Comparison of ENCODE assay signal across 1 cellular context in the genomic region with DNA sequence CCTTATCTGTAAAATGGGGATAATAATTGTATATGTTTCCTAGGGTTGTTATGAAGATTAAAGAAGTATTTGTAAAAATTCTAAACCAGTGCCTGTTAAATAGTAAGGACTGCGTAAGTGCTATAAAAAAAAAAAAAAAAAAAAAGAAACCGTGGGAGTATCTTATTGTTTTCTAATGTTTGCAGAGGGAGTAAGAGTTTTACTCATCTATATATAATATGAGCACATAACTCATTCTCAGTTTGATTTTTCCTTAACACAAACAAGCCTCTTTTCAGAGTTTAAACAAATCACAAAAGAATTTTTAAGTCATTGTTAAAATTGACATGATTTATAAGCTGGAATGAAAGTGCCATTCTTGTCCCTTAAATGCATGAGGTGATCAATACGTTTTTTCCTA.
TF ChIP-seq lines count a peak whose summit lies in the region.

No MANE protein-coding gene starts in this region.

TF ChIP-seq in endothelial cell of umbilical vein, 7 proteins besides CTCF, POLR2A, EP300 and RAD21:
- TF ChIP-seq, protein P1, sequence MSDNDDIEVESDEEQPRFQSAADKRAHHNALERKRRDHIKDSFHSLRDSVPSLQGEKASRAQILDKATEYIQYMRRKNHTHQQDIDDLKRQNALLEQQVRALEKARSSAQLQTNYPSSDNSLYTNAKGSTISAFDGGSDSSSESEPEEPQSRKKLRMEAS (IDR thresholded peaks at IDR 0.05; ENCODE audit: insufficient read depth, insufficient read length), result no peak
- TF ChIP-seq EZH2 (IDR thresholded peaks at IDR 0.05; ENCODE audit: borderline replicate concordance, low read depth, low read length, severe bottlenecking) (no peak), FOS (IDR thresholded peaks at IDR 0.05; ENCODE audit: borderline replicate concordance, insufficient read depth, low read length) (no peak), POLR2AphosphoS5 (IDR thresholded peaks at IDR 0.05; ENCODE audit: insufficient read depth, low read depth, low read length) (no peak), MYC (IDR thresholded peaks at IDR 0.05; ENCODE audit: low read depth, low read length) (no peak), GATA2 (IDR thresholded peaks at IDR 0.05; ENCODE audit: insufficient read depth, insufficient read length, low read depth, low read length) (no peak), JUN (IDR thresholded peaks at IDR 0.05; ENCODE audit: borderline replicate concordance, insufficient read depth, insufficient read length, low read depth) (no peak)
